In genomic region chr12:101166866-101167265, GRCh38 we compare ENCODE assay signal across 12 cellular contexts. TPM values are rescaled to one million over a fixed set of nuclear protein-coding genes. Genes with fewer than 3 reads are reported as not detected.
"Had no signal": no experiment of that assay in that cellular context is flagged by ENCODE, and none has a peak within 500 bp of the region (broad histone marks: within the 10 kb centered on the region; RNA-seq: fewer than 3 reads in every experiment).

No MANE protein-coding gene starts in this region.

- H3K27ac ChIP-seq: GM23248, HL-60 had no signal

- H3K9ac ChIP-seq: GM23248 had no signal

- DNase-seq: GM23248, GOT3, H7, HFFc6, KBM-7 had no signal

- H3K36me3 Mint-ChIP-seq: IgD-negative memory B cell had no signal

- H2AFZ ChIP-seq: GM23248 had no signal

- H3K9me3 ChIP-seq: HAP-1 had no signal

- H3K4me3 Mint-ChIP-seq: HFFc6, IgD-negative memory B cell had no signal

- ATAC-seq: HCT116, HepG2 had no signal

- H3K4me3 ChIP-seq: GM23248, HAP-1 had no signal

- H3K36me3 ChIP-seq: HAP-1 had no signal

- H3K27ac Mint-ChIP-seq: HFFc6, IgD-negative memory B cell had no signal

- H3K4me1 ChIP-seq: HAP-1 had no signal

- FAIRE-seq: HepG2 had no signal

- H3K4me1 Mint-ChIP-seq: IgD-negative memory B cell had no signal

RNA-seq across cellular contexts. Expression of gene SLC5A8, which starts 43.2 kb away (rescaled TPM):
- total RNA-seq: GM23248, H4, H7, HepG2, HFFc6, HT1080 had no signal
- polyA plus RNA-seq: GM23248, HepG2, IgD-negative memory B cell had no signal
